Comparison of ENCODE assay signal across 21 cellular contexts in genomic region chr6:118163609-118164008, GRCh38.
A peak's percentile ranks its signal among the peaks of the same experiment; 100 is the strongest.
DNase-seq lines count a peak whose midpoint lies in the region; ATAC-seq and TF ChIP-seq lines count a peak whose summit lies in the region.
"Had no signal": no experiment of that assay in that cellular context is flagged by ENCODE, and none has a peak within 500 bp of the region (broad histone marks: within the 10 kb centered on the region; RNA-seq: fewer than 3 reads in every experiment).

No MANE protein-coding gene starts in this region.

- H3K4me2 ChIP-seq in neural cell (ENCODE audit: low read length): no peak overlapping the region
- H3K4me2 ChIP-seq: BLaER1, GM23338 had no signal

- H3K4me3 Mint-ChIP-seq in glutamatergic neuron (ENCODE audit: unreplicated experiment): no peak overlapping the region
- H3K4me3 Mint-ChIP-seq in activated CD8-positive, alpha-beta T cell treated with anti-CD3 and anti-CD28 coated beads, Interleukin-2, amount 10 ng/mL, durations not matched to agents 7 days and 5 days: no peak overlapping the region
- H3K4me3 Mint-ChIP-seq: B cell; CD4-positive, CD25-positive, alpha-beta regulatory T cell; CD8-positive, alpha-beta memory T cell; GM23338; H9; HFFc6 had no signal

- intact Hi-C loops in esophagus muscularis mucosa (cut with DNase I): no loop called here

- H3K79me2 ChIP-seq in neural cell (replicated peaks; ENCODE audit: insufficient read depth, low read length): no peaks in the 10 kb centered on the region

- DNase-seq in foreskin melanocyte: peak; percentile 45
- no peak for DNase-seq in glutamatergic neuron
- DNase-seq in activated CD8-positive, alpha-beta T cell treated with anti-CD3 and anti-CD28 coated beads, Interleukin-2, amount 10 ng/mL, durations not matched to agents 7 days and 5 days: no peak
- DNase-seq in esophagus muscularis mucosa (ENCODE audit: extremely low spot score): no peak
- DNase-seq: Calu3; CD4-positive, CD25-positive, alpha-beta regulatory T cell; CD8-positive, alpha-beta memory T cell; COR-L47; DMS53; DMS79 treated with DMSO at 0.1 percent for 48 hours; GF-D8; H9; HFFc6 had no signal

- CTCF ChIA-PET in HEK293 (lab: Yijun Ruan, JAX): interaction anchor here (0.8 kb wide), 1 partner anchor 21 kb away, joined by 3 read pairs; no protein-coding TSS in a partner anchor
- CTCF ChIA-PET in activated CD8-positive, alpha-beta T cell treated with anti-CD3 and anti-CD28 coated beads, Interleukin-2, amount 10 ng/mL, durations not matched to agents 7 days and 5 days (lab: Charles Lee): no interaction called here

- TF ChIP-seq CTCF in HEK293 (tag by site-specific recombination; IDR thresholded peaks at IDR 0.05) (no peak), neural cell (IDR thresholded peaks at IDR 0.05; ENCODE audit: poor library complexity, severe bottlenecking) (no peak), glutamatergic neuron (IDR thresholded peaks at IDR 0.05; ENCODE audit: partially characterized antibody, unreplicated experiment) (no peak), esophagus muscularis mucosa (IDR thresholded peaks at IDR 0.05) (no peak)

- H3K4me1 ChIP-seq in HEK293 (ENCODE audit: control insufficient read depth, insufficient read depth, low read length): peaks cover 20% of the 10 kb centered on the region
- no peaks in the 10 kb centered on the region for H3K4me1 ChIP-seq in esophagus muscularis mucosa
- H3K4me1 ChIP-seq: BLaER1 had no signal

- 83% methylated on average over 1 of the region's 1 CpG for WGBS in esophagus muscularis mucosa

- no peaks in the 10 kb centered on the region for H3K9me3 Mint-ChIP-seq in glutamatergic neuron (ENCODE audit: unreplicated experiment)
- H3K9me3 Mint-ChIP-seq in activated CD8-positive, alpha-beta T cell treated with anti-CD3 and anti-CD28 coated beads, Interleukin-2, amount 10 ng/mL, durations not matched to agents 7 days and 5 days (ENCODE audit: insufficient read depth): no peaks in the 10 kb centered on the region
- H3K9me3 Mint-ChIP-seq: CD8-positive, alpha-beta memory T cell; GM23338; H9 had no signal

- no peaks in the 10 kb centered on the region for H3F3A ChIP-seq in neural cell (ENCODE audit: insufficient read depth, low read length, poor library complexity, severe bottlenecking)

- no peak for TF ChIP-seq POLR2A in esophagus muscularis mucosa (IDR thresholded peaks at IDR 0.05; ENCODE audit: low read depth)

- H3K27ac ChIP-seq in HEK293 (ENCODE audit: extremely low read depth, low read depth, low read length) (no peak overlapping the region), neural cell (ENCODE audit: low read length) (peak overlapping the region; percentile 6), esophagus muscularis mucosa (replicated peaks in 1 of 4) (no peak overlapping the region)
- H3K27ac ChIP-seq: BLaER1, C4-2B had no signal

- H3K9ac ChIP-seq in neural cell (ENCODE audit: low read length): no peak overlapping the region
- H3K9ac ChIP-seq: BLaER1 had no signal

- TF ChIP-seq EP300 in neural cell (conservative IDR thresholded peaks at IDR 0.05; ENCODE audit: poor library complexity, severe bottlenecking): no peak
- no peak for TF ChIP-seq EP300 in esophagus muscularis mucosa (IDR thresholded peaks at IDR 0.05)

- H3K27me3 Mint-ChIP-seq in glutamatergic neuron (ENCODE audit: unreplicated experiment): peaks cover 3% of the 10 kb centered on the region
- peaks cover 6% of the 10 kb centered on the region for H3K27me3 Mint-ChIP-seq in activated CD8-positive, alpha-beta T cell treated with anti-CD3 and anti-CD28 coated beads, Interleukin-2, amount 10 ng/mL, durations not matched to agents 7 days and 5 days (ENCODE audit: low read depth)
- H3K27me3 Mint-ChIP-seq: B cell; CD4-positive, CD25-positive, alpha-beta regulatory T cell had no signal

- no peaks in the 10 kb centered on the region for H3K36me3 ChIP-seq in HEK293 (ENCODE audit: control insufficient read depth in 2 of 2, insufficient read depth in 1 of 2, low read length in 2 of 2)
- H3K36me3 ChIP-seq in neural cell (ENCODE audit: insufficient read depth, low read length): no peaks in the 10 kb centered on the region
- H3K36me3 ChIP-seq in esophagus muscularis mucosa: no peaks in the 10 kb centered on the region
- H3K36me3 ChIP-seq: BLaER1 had no signal

- no peaks in the 10 kb centered on the region for H3K9me3 ChIP-seq in HEK293 (ENCODE audit: control insufficient read depth, insufficient read depth, low read depth, low read length)
- no peaks in the 10 kb centered on the region for H3K9me3 ChIP-seq in neural cell (ENCODE audit: low read length)
- no peaks in the 10 kb centered on the region for H3K9me3 ChIP-seq in esophagus muscularis mucosa
- H3K9me3 ChIP-seq: BLaER1 had no signal

- no peaks in the 10 kb centered on the region for H3K36me3 Mint-ChIP-seq in glutamatergic neuron (ENCODE audit: unreplicated experiment)
- H3K36me3 Mint-ChIP-seq in activated CD8-positive, alpha-beta T cell treated with anti-CD3 and anti-CD28 coated beads, Interleukin-2, amount 10 ng/mL, durations not matched to agents 7 days and 5 days (ENCODE audit: low read depth): no peaks in the 10 kb centered on the region
- H3K36me3 Mint-ChIP-seq: CD4-positive, CD25-positive, alpha-beta regulatory T cell; CD8-positive, alpha-beta memory T cell had no signal

- POLR2A ChIA-PET in HEK293 (lab: Yijun Ruan, JAX): no interaction called here
- POLR2A ChIA-PET in activated CD8-positive, alpha-beta T cell treated with anti-CD3 and anti-CD28 coated beads, Interleukin-2, amount 10 ng/mL, durations not matched to agents 7 days and 5 days (lab: Charles Lee): interaction anchor here (0.6 kb wide), 1 partner anchor 100 kb away, joined by 3 read pairs; no protein-coding TSS in a partner anchor

- peaks cover 4% of the 10 kb centered on the region for H3K4me1 Mint-ChIP-seq in glutamatergic neuron (ENCODE audit: low read depth, unreplicated experiment)
- no peaks in the 10 kb centered on the region for H3K4me1 Mint-ChIP-seq in activated CD8-positive, alpha-beta T cell treated with anti-CD3 and anti-CD28 coated beads, Interleukin-2, amount 10 ng/mL, durations not matched to agents 7 days and 5 days (ENCODE audit: low read depth)
- H3K4me1 Mint-ChIP-seq: B cell; CD4-positive, CD25-positive, alpha-beta regulatory T cell; CD8-positive, alpha-beta memory T cell had no signal

- H3K9me2 ChIP-seq in neural cell (ENCODE audit: insufficient read depth, low read length): no peaks in the 10 kb centered on the region

- ATAC-seq in activated CD8-positive, alpha-beta T cell treated with anti-CD3 and anti-CD28 coated beads, Interleukin-2, amount 10 ng/mL, durations not matched to agents 7 days and 5 days: no peak
- ATAC-seq in activated CD4-positive, CD25-positive, alpha-beta regulatory T cell treated with anti-CD3 and anti-CD28 coated beads, Interleukin-2, amount 50 U/mL, for 24 hours: no peak
- ATAC-seq: GM23338, HCT116 had no signal

- H2AFZ ChIP-seq in neural cell (ENCODE audit: low read depth, low read length): no peak overlapping the region
- H2AFZ ChIP-seq: GM23338 had no signal

- H3K27ac Mint-ChIP-seq in glutamatergic neuron (ENCODE audit: unreplicated experiment): no peak overlapping the region
- no peak overlapping the region for H3K27ac Mint-ChIP-seq in activated CD8-positive, alpha-beta T cell treated with anti-CD3 and anti-CD28 coated beads, Interleukin-2, amount 10 ng/mL, durations not matched to agents 7 days and 5 days
- H3K27ac Mint-ChIP-seq: B cell; CD4-positive, CD25-positive, alpha-beta regulatory T cell; CD8-positive, alpha-beta memory T cell; GM23338; H9; HFFc6 had no signal

- H3K27me3 ChIP-seq in neural cell (ENCODE audit: insufficient read depth, low read depth, low read length) (no peaks in the 10 kb centered on the region), esophagus muscularis mucosa (no peaks in the 10 kb centered on the region)
- H3K27me3 ChIP-seq: BLaER1 had no signal

- no peaks in the 10 kb centered on the region for H4K20me1 ChIP-seq in neural cell (ENCODE audit: insufficient read depth)
- H4K20me1 ChIP-seq: BLaER1 had no signal

- no peak for TF ChIP-seq RAD21 in neural cell (conservative IDR thresholded peaks at IDR 0.05)

- H3K4me3 ChIP-seq in HEK293 (ENCODE audit: low read depth, low read length) (no peak overlapping the region), neural cell (ENCODE audit: low read length) (no peak overlapping the region), esophagus muscularis mucosa (no peak overlapping the region)
- H3K4me3 ChIP-seq: BLaER1, GM23338 had no signal

TF ChIP-seq in HEK293, 187 proteins besides CTCF, POLR2A, EP300 and RAD21 (continues in another document):
- TF ChIP-seq ZNF473 (tag by site-specific recombination; IDR thresholded peaks at IDR 0.05): no peak
- peak; percentile 58; the same call in 1 of the 2 replicates for TF ChIP-seq ZBTB20 (tag by site-specific recombination; IDR thresholded peaks at IDR 0.05)
- peak; percentile 65; the same call in 1 of the 2 replicates for TF ChIP-seq TCF7L2 (IDR thresholded peaks at IDR 0.05; ENCODE audit: borderline replicate concordance, low read depth, low read length)

TF ChIP-seq in neural cell, 6 proteins besides CTCF, POLR2A, EP300 and RAD21:
- TF ChIP-seq POLR2AphosphoS5 (IDR thresholded peaks at IDR 0.05) (no peak), SMC3 (conservative IDR thresholded peaks at IDR 0.05; ENCODE audit: poor library complexity) (no peak)
